18 cellular contexts compared by ENCODE assay signal in genomic region chr2:171810409-171810993, GRCh38.
DNase-seq lines count a peak whose midpoint lies in the region; ATAC-seq and TF ChIP-seq lines count a peak whose summit lies in the region.
"Had no signal": no experiment of that assay in that cellular context is flagged by ENCODE, and none has a peak within 500 bp of the region (broad histone marks: within the 10 kb centered on the region; RNA-seq: fewer than 3 reads in every experiment).

No MANE protein-coding gene starts in this region.

- peaks cover 42% of the 10 kb centered on the region for H3K36me3 ChIP-seq in right atrium auricular region

- TF ChIP-seq CTCF in fibroblast of the aortic adventitia (IDR thresholded peaks at IDR 0.05; ENCODE audit: insufficient read depth, low read length) = no peak
- TF ChIP-seq CTCF in right atrium auricular region (IDR thresholded peaks at IDR 0.05) = no peak

- H3K9me3 ChIP-seq in right atrium auricular region = no peaks in the 10 kb centered on the region
- H3K9me3 ChIP-seq: Caco-2, stomach, vagina had no signal

- ATAC-seq in GM19455 (IDR thresholded peaks at IDR 0.05; ENCODE audit: unreplicated experiment) (no peak), HG02884 (IDR thresholded peaks at IDR 0.05; ENCODE audit: unreplicated experiment) (no peak)

- no peak overlapping the region for H3K27ac ChIP-seq in right atrium auricular region
- H3K27ac ChIP-seq: GM23248, stomach, vagina had no signal

- DNase-seq in COR-L47 (lab: John Stamatoyannopoulos, UW) = peak; percentile 75
- peak; percentile 13 for DNase-seq in M059J (ENCODE audit: low read depth)
- DNase-seq in NCI-H748 treated with DMSO at 0.1 percent for 48 hours (lab: John Stamatoyannopoulos, UW) = peak; percentile 29
- DNase-seq in fibroblast of the aortic adventitia (ENCODE audit: low read depth) = peak; percentile 12
- no peak for DNase-seq in amniotic stem cell (lab: John Stamatoyannopoulos, UW)
- no peak for DNase-seq in right atrium auricular region (ENCODE audit: low spot score)
- DNase-seq: activated CD4-positive, CD25-positive, alpha-beta regulatory T cell treated with anti-CD3 and anti-CD28 coated beads, Interleukin-2, amount 50 U/mL, for 72 hours; activated gamma-delta T cell; aorta; GF-D8; NCI-H187 treated with DMSO at 0.1 percent for 48 hours; stimulated activated CD4-positive, alpha-beta T cell treated with anti-CD3 and anti-CD28 coated beads, Interleukin-15, amount 100 ng/mL, for 24 hours; stomach had no signal

- H3K4me3 ChIP-seq in fibroblast of the aortic adventitia (ENCODE audit: low read depth, low read length) (no peak overlapping the region), right atrium auricular region (no peak overlapping the region)
- H3K4me3 ChIP-seq: GM23248, stomach, vagina had no signal

- no peaks in the 10 kb centered on the region for H3K27me3 ChIP-seq in right atrium auricular region
- H3K27me3 ChIP-seq: stomach, vagina had no signal

- peaks cover 0 to 5% of the 10 kb centered on the region in 2 donors for H3K4me1 ChIP-seq in right atrium auricular region
- H3K4me1 ChIP-seq: vagina had no signal

Comparison
In these comparisons a context has a peak if more than half of its experiments do, and no peak if none do; other contexts are left out.
1. DNase-seq: peak in COR-L47 (single experiment), M059J (single experiment), NCI-H748 treated with DMSO at 0.1 percent for 48 hours (single experiment) and fibroblast of the aortic adventitia (single experiment); none in amniotic stem cell (single experiment) and right atrium auricular region (single experiment).